8 cellular contexts compared by ENCODE assay signal in genomic region chr1:206403612-206404307, GRCh38.
DNase-seq lines count a peak whose midpoint lies in the region; ATAC-seq, FAIRE-seq and TF ChIP-seq lines count a peak whose summit lies in the region.
"Not testable (repeated sequence)": the region's sequence is repeated elsewhere in the genome, so short reads cannot be mapped to it uniquely, and the experiment has no call there.

No MANE protein-coding gene starts in this region.

- ATAC-seq in SK-N-SH treated with all-trans-retinoic acid at 6 μM for 48 hours (peak; percentile 95), gastroesophageal sphincter (peak; percentile 85), left cardiac atrium (peak; percentile 92 to 95), left lobe of liver (peak; percentile 64), mucosa of descending colon (peak; percentile 65), psoas muscle (peak; percentile 82 to 91 (median 85)), upper lobe of left lung (ENCODE audit: low FRiP score in 2 of 2) (peak; percentile 83 to 94)

- not testable (repeated sequence) for TF ChIP-seq POLR2A in H54 (IDR thresholded peaks at IDR 0.05; ENCODE audit: low read depth, low read length); gastroesophageal sphincter (IDR thresholded peaks at IDR 0.05); upper lobe of left lung (IDR thresholded peaks at IDR 0.05)

- H3K36me3 ChIP-seq in gastroesophageal sphincter; mucosa of descending colon (ENCODE audit: low read depth); psoas muscle (ENCODE audit: insufficient read depth in 1 of 2, low read depth in 1 of 2); upper lobe of left lung: not testable (repeated sequence)

- H3K4me3 ChIP-seq in gastroesophageal sphincter, mucosa of descending colon, psoas muscle, upper lobe of left lung: not testable (repeated sequence)

- DNase-seq in H54 (ENCODE audit: insufficient read length, low spot score); left lobe of liver (ENCODE audit: low spot score); mucosa of descending colon; psoas muscle; upper lobe of left lung: not testable (repeated sequence)
- peak; percentile 42 for DNase-seq in left cardiac atrium

- intact Hi-C loops in left cardiac atrium (cut with DNase I); mucosa of descending colon (cut with DNase I, micrococcal nuclease); psoas muscle (cut with DNase I): not testable (repeated sequence)

- H3K9me3 ChIP-seq in gastroesophageal sphincter, mucosa of descending colon, psoas muscle, upper lobe of left lung: not testable (repeated sequence)

- not testable (repeated sequence) for TF ChIP-seq EP300 in gastroesophageal sphincter (IDR thresholded peaks at IDR 0.05); upper lobe of left lung (IDR thresholded peaks at IDR 0.05)

- peak; percentile 69 for FAIRE-seq in H54 (lab: Jason Lieb, UNC)

- H3K27me3 ChIP-seq in gastroesophageal sphincter; psoas muscle (ENCODE audit: insufficient read depth in 3 of 3, low read length in 2 of 3); upper lobe of left lung: not testable (repeated sequence)

- TF ChIP-seq CTCF in gastroesophageal sphincter (IDR thresholded peaks at IDR 0.05); mucosa of descending colon (IDR thresholded peaks at IDR 0.05); psoas muscle (IDR thresholded peaks at IDR 0.05); upper lobe of left lung (IDR thresholded peaks at IDR 0.05): not testable (repeated sequence)

- no CpG with 5 or more reads among the region's 5 CpGs for WGBS in gastroesophageal sphincter (ENCODE audit: low coverage in 1 of 2), 2 donors
- 0 to 6% (median 0%) methylated on average over 1 to 2 of the region's 5 CpGs for WGBS in psoas muscle, 3 donors
- WGBS in upper lobe of left lung, 2 donors, result no CpG with 5 or more reads among the region's 5 CpGs

- peak overlapping the region in 2 of 4 donors; percentile 48 to 55 for H3K27ac ChIP-seq in gastroesophageal sphincter
- H3K27ac ChIP-seq in psoas muscle, upper lobe of left lung: not testable (repeated sequence)

- H3K4me1 ChIP-seq in gastroesophageal sphincter; mucosa of descending colon (ENCODE audit: low read depth); psoas muscle; upper lobe of left lung: not testable (repeated sequence)
